ENCODE assay signal across 22 cellular contexts in genomic region chr13:113728571-113729054, GRCh38. TPM values are rescaled to one million over a fixed set of nuclear protein-coding genes. Genes with fewer than 3 reads are reported as not detected.
DNase-seq lines count a peak whose midpoint lies in the region; ATAC-seq and TF ChIP-seq lines count a peak whose summit lies in the region.
"Had no signal": no experiment of that assay in that cellular context is flagged by ENCODE, and none has a peak within 500 bp of the region (broad histone marks: within the 10 kb centered on the region; RNA-seq: fewer than 3 reads in every experiment).

No MANE protein-coding gene starts in this region.

- no peak overlapping the region for H3K4me3 ChIP-seq in left ventricle myocardium inferior
- H3K4me3 ChIP-seq: SJSA1 had no signal

- peaks cover 18% of the 10 kb centered on the region for H3K9me3 Mint-ChIP-seq in glutamatergic neuron (ENCODE audit: unreplicated experiment)

- ATAC-seq in left ventricle myocardium superior (no peak), GM18502 (IDR thresholded peaks at IDR 0.05; ENCODE audit: poor library complexity, unreplicated experiment) (no peak), GM21423 (IDR thresholded peaks at IDR 0.05; ENCODE audit: unreplicated experiment) (no peak), GM21367 (IDR thresholded peaks at IDR 0.05; ENCODE audit: unreplicated experiment) (no peak)
- ATAC-seq: HCT116, Panc1 had no signal

- DNase-seq in left ventricle myocardium superior: peak; percentile 38
- no peak for DNase-seq in left ventricle myocardium inferior
- DNase-seq in glutamatergic neuron: no peak
- DNase-seq in posterior vena cava (ENCODE audit: low spot score): peak; percentile 81
- DNase-seq in NCI-H146 treated with DMSO at 0.1 percent for 48 hours (lab: John Stamatoyannopoulos, UW; ENCODE audit: unreplicated experiment): no peak
- DNase-seq: AML-193; DMS79; GOT3; NCI-H1105; NCI-H146; NCI-H2081; NCI-H2171; NCI-H345; NCI-H774; NK-92 treated with Interleukin-12 subunit alpha and Interleukin-12 subunit beta, amount 100 ng/mL, for 24 hours had no signal

- H3K27me3 ChIP-seq in left ventricle myocardium inferior (ENCODE audit: low read depth): peaks cover 17% of the 10 kb centered on the region

- no peak overlapping the region for H3K27ac ChIP-seq in left ventricle myocardium inferior (replicated peaks)
- H3K27ac ChIP-seq: C4-2B, SJSA1 had no signal

- no peaks in the 10 kb centered on the region for H3K9me3 ChIP-seq in left ventricle myocardium inferior (replicated peaks)

- peak overlapping the region; percentile 66 for H3K27ac Mint-ChIP-seq in glutamatergic neuron (ENCODE audit: unreplicated experiment)

- intact Hi-C loops in left ventricle myocardium superior (cut with micrococcal nuclease) (no loop called here), left ventricle myocardium inferior (cut with micrococcal nuclease) (no loop called here), posterior vena cava (cut with DNase I) (no loop called here)

- H3K4me1 Mint-ChIP-seq in glutamatergic neuron (ENCODE audit: low read depth, unreplicated experiment): peaks cover 8% of the 10 kb centered on the region

- H3K4me1 ChIP-seq in left ventricle myocardium inferior: peaks cover 25% of the 10 kb centered on the region

- H3K27me3 Mint-ChIP-seq in glutamatergic neuron (ENCODE audit: unreplicated experiment): peaks cover 15% of the 10 kb centered on the region

- no peaks in the 10 kb centered on the region for H3K36me3 ChIP-seq in left ventricle myocardium inferior
- H3K36me3 ChIP-seq: SJSA1 had no signal

- TF ChIP-seq CTCF in left ventricle myocardium inferior (IDR thresholded peaks at IDR 0.05; ENCODE audit: borderline replicate concordance) (no peak), glutamatergic neuron (IDR thresholded peaks at IDR 0.05; ENCODE audit: partially characterized antibody, unreplicated experiment) (no peak)

- H3K36me3 Mint-ChIP-seq in glutamatergic neuron (ENCODE audit: unreplicated experiment): no peaks in the 10 kb centered on the region

- no peak overlapping the region for H3K4me3 Mint-ChIP-seq in glutamatergic neuron (ENCODE audit: unreplicated experiment)

RNA-seq across cellular contexts. Expression of gene TMEM255B, which starts 30.4 kb away (rescaled TPM):
- total RNA-seq in left ventricle myocardium superior: 12.1 TPM
- total RNA-seq in left ventricle myocardium inferior: 7.7 TPM
- total RNA-seq in glutamatergic neuron (ENCODE audit: unreplicated experiment): 13.8 TPM
- 10 to 100 TPM; 20.2 to 22.9 TPM for total RNA-seq in posterior vena cava

Comparison
In these comparisons a context has a peak if more than half of its experiments do, and no peak if none do; other contexts are left out.
1. DNase-seq: peak in left ventricle myocardium superior (single experiment) and posterior vena cava (single experiment); none in left ventricle myocardium inferior (single experiment), glutamatergic neuron (single experiment) and NCI-H146 treated with DMSO at 0.1 percent for 48 hours (single experiment).